In genomic region chr21:35203093-35204021, GRCh38 we compare ENCODE assay signal across 14 cellular contexts.
DNase-seq lines count a peak whose midpoint lies in the region; ATAC-seq, FAIRE-seq and TF ChIP-seq lines count a peak whose summit lies in the region.
"Had no signal": no experiment of that assay in that cellular context is flagged by ENCODE, and none has a peak within 500 bp of the region (broad histone marks: within the 10 kb centered on the region; RNA-seq: fewer than 3 reads in every experiment).

No MANE protein-coding gene starts in this region.

- peak overlapping the region; percentile 59 for H3K4me2 ChIP-seq in astrocyte (ENCODE audit: low read length)
- H3K4me2 ChIP-seq in hepatocyte = peak overlapping the region; percentile 14

- peak overlapping the region; percentile 42 for H3K27ac Mint-ChIP-seq in activated CD4-positive, alpha-beta T cell treated with anti-CD3 and anti-CD28 coated beads, Interleukin-2, amount 10 ng/mL, durations not matched to agents 24 days and 14 days
- H3K27ac Mint-ChIP-seq in astrocyte (ENCODE audit: unreplicated experiment) = peak overlapping the region; percentile 95

- no peak for ATAC-seq in GM18519 (IDR thresholded peaks at IDR 0.05; ENCODE audit: low FRiP score, unreplicated experiment)

- intact Hi-C loops in activated CD4-positive, alpha-beta T cell treated with anti-CD3 and anti-CD28 coated beads, Interleukin-2, amount 10 ng/mL, durations not matched to agents 24 days and 14 days (cut with micrococcal nuclease) = no loop called here
- intact Hi-C loops in tibial artery (cut with DNase I; ENCODE audit: low total_unique reads) = no loop called here

- peaks cover 43% of the 10 kb centered on the region for H3K4me1 Mint-ChIP-seq in activated CD4-positive, alpha-beta T cell treated with anti-CD3 and anti-CD28 coated beads, Interleukin-2, amount 10 ng/mL, durations not matched to agents 24 days and 14 days
- H3K4me1 Mint-ChIP-seq in astrocyte (ENCODE audit: low read depth, unreplicated experiment) = peaks cover 47% of the 10 kb centered on the region

- peak overlapping the region; percentile 78 for H3K9ac ChIP-seq in astrocyte (ENCODE audit: low read length)

- H4K20me1 ChIP-seq in astrocyte (ENCODE audit: insufficient read depth, low read length) = no peaks in the 10 kb centered on the region
- H4K20me1 ChIP-seq in hepatocyte (ENCODE audit: insufficient read depth, poor library complexity, severe bottlenecking) = no peaks in the 10 kb centered on the region

- H3K27me3 ChIP-seq in astrocyte (ENCODE audit: insufficient read depth, low read length) (no peaks in the 10 kb centered on the region), hepatocyte (no peaks in the 10 kb centered on the region), tibial artery (no peaks in the 10 kb centered on the region)

- 61% methylated on average over 11 of the region's 11 CpGs for WGBS in hepatocyte (ENCODE audit: low lambda C conversion rate, missing lambda C conversion rate)

- H3K9me2 ChIP-seq in hepatocyte (replicated peaks; ENCODE audit: insufficient read depth) = no peaks in the 10 kb centered on the region

- peak overlapping the region; percentile 96 for H3K27ac ChIP-seq in astrocyte (ENCODE audit: low read depth, low read length)
- H3K27ac ChIP-seq in hepatocyte = peak overlapping the region; percentile 41
- H3K27ac ChIP-seq in tibial artery = peak overlapping the region; percentile 60

- FAIRE-seq in astrocyte (lab: Jason Lieb, UNC) = peak; percentile 63

- no peaks in the 10 kb centered on the region for H3K79me2 ChIP-seq in astrocyte (ENCODE audit: insufficient read depth, low read length)
- H3K79me2 ChIP-seq in hepatocyte = no peaks in the 10 kb centered on the region

- H3K36me3 Mint-ChIP-seq in activated CD4-positive, alpha-beta T cell treated with anti-CD3 and anti-CD28 coated beads, Interleukin-2, amount 10 ng/mL, durations not matched to agents 24 days and 14 days (ENCODE audit: low read depth) = no peaks in the 10 kb centered on the region
- peaks cover 2% of the 10 kb centered on the region for H3K36me3 Mint-ChIP-seq in astrocyte (ENCODE audit: low read depth, unreplicated experiment)

- H2AFZ ChIP-seq in astrocyte (ENCODE audit: low read depth, low read length) = no peak overlapping the region
- no peak overlapping the region for H2AFZ ChIP-seq in hepatocyte

- TF ChIP-seq CTCF in astrocyte (IDR thresholded peaks at IDR 0.05; ENCODE audit: insufficient read depth, low read depth, low read length) (no peak), hepatocyte (IDR thresholded peaks at IDR 0.05; ENCODE audit: poor library complexity) (no peak), tibial artery (IDR thresholded peaks at IDR 0.05) (no peak)

- H3K36me3 ChIP-seq in astrocyte (ENCODE audit: insufficient read depth, low read length) = no peaks in the 10 kb centered on the region
- no peaks in the 10 kb centered on the region for H3K36me3 ChIP-seq in hepatocyte (replicated peaks; ENCODE audit: insufficient read depth, low read depth)
- no peaks in the 10 kb centered on the region for H3K36me3 ChIP-seq in tibial artery
- H3K36me3 ChIP-seq: HAP-1 had no signal

- H3K9me3 Mint-ChIP-seq in activated CD4-positive, alpha-beta T cell treated with anti-CD3 and anti-CD28 coated beads, Interleukin-2, amount 10 ng/mL, durations not matched to agents 24 days and 14 days = peaks cover under 1% of the 10 kb centered on the region
- H3K9me3 Mint-ChIP-seq in astrocyte (ENCODE audit: unreplicated experiment) = peaks cover 2% of the 10 kb centered on the region

- H3K4me1 ChIP-seq in astrocyte (ENCODE audit: insufficient read depth, low read length) = peaks cover 45% of the 10 kb centered on the region
- H3K4me1 ChIP-seq in hepatocyte (ENCODE audit: insufficient read depth) = peaks cover 18% of the 10 kb centered on the region
- peaks cover 0 to 60% (median 20%) of the 10 kb centered on the region in 4 donors for H3K4me1 ChIP-seq in tibial artery
- H3K4me1 ChIP-seq: HAP-1 had no signal

- H3K9me3 ChIP-seq in astrocyte (ENCODE audit: insufficient read depth, low read depth, low read length) (no peaks in the 10 kb centered on the region), hepatocyte (ENCODE audit: low read depth) (no peaks in the 10 kb centered on the region), tibial artery (no peaks in the 10 kb centered on the region)
- H3K9me3 ChIP-seq: HAP-1 had no signal

- no peak overlapping the region for H3K4me3 ChIP-seq in astrocyte (ENCODE audit: insufficient read depth, low read depth, low read length)
- no peak overlapping the region for H3K4me3 ChIP-seq in hepatocyte
- H3K4me3 ChIP-seq in tibial artery = no peak overlapping the region
- H3K4me3 ChIP-seq: HAP-1 had no signal

- H3K27me3 Mint-ChIP-seq in activated CD4-positive, alpha-beta T cell treated with anti-CD3 and anti-CD28 coated beads, Interleukin-2, amount 10 ng/mL, durations not matched to agents 24 days and 14 days = no peaks in the 10 kb centered on the region
- H3K27me3 Mint-ChIP-seq in astrocyte (ENCODE audit: low read depth, unreplicated experiment) = no peaks in the 10 kb centered on the region

- no peak for DNase-seq in activated CD4-positive, alpha-beta T cell treated with anti-CD3 and anti-CD28 coated beads, Interleukin-2, amount 10 ng/mL, durations not matched to agents 24 days and 14 days
- DNase-seq in activated CD4-positive, alpha-beta T cell treated with anti-CD3 and anti-CD28 coated beads for 48 hours = no peak
- DNase-seq in astrocyte (ENCODE audit: low read depth) (peak; percentile 93), hepatocyte (ENCODE audit: low spot score) (peak; percentile 43), tibial artery (no peak), occipital lobe (lab: John Stamatoyannopoulos, UW) (no peak), NCI-H345 (lab: John Stamatoyannopoulos, UW) (no peak)
- DNase-seq: activated CD8-positive, alpha-beta memory T cell treated with anti-CD3 and anti-CD28 coated beads, Interleukin-2, amount 50 U/mL, for 48 hours; central memory CD4-positive, alpha-beta T cell; midbrain; stimulated activated naive CD4-positive, alpha-beta T cell treated with Interleukin-2 at 50 U/mL for 16 hours; T1000 had no signal

- H3K4me3 Mint-ChIP-seq in activated CD4-positive, alpha-beta T cell treated with anti-CD3 and anti-CD28 coated beads, Interleukin-2, amount 10 ng/mL, durations not matched to agents 24 days and 14 days = no peak overlapping the region
- H3K4me3 Mint-ChIP-seq in astrocyte (ENCODE audit: unreplicated experiment) = no peak overlapping the region

Comparison
In these comparisons a context has a peak if more than half of its experiments do, and no peak if none do; other contexts are left out.
1. DNase-seq: peak in astrocyte (single experiment) and hepatocyte (single experiment); none in activated CD4-positive, alpha-beta T cell treated with anti-CD3 and anti-CD28 coated beads, Interleukin-2, amount 10 ng/mL, durations not matched to agents 24 days and 14 days (single experiment), activated CD4-positive, alpha-beta T cell treated with anti-CD3 and anti-CD28 coated beads for 48 hours (single experiment), tibial artery (0 of 2), occipital lobe (single experiment) and NCI-H345 (single experiment).
2. H3K27ac ChIP-seq: peak in every context shown above with its lines; median percentile 96 in astrocyte; 60 in tibial artery; 41 in hepatocyte.